1 cellular context compared by ENCODE assay signal in the genomic region with DNA sequence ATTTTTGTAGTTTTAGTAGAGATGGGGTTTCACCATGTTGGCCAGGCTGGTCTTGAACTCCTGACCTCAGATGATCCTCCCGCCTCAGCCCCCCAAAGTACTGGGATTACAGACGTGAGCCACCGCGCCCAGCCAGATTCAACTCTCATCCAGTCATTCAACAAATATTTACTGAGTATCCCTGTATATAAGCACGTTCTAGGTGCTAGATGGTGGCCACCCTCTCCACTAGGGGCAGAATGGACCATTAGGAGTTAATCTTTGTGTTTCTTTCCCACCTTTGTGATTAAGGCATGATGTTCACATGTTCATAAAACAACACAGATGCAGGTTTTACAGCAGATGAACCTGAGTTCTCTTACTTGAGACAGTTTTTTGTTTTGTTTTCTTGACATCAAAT.
TF ChIP-seq lines count a peak whose summit lies in the region.

No MANE protein-coding gene starts in this region.

TF ChIP-seq in IMR-90, 13 proteins besides CTCF, POLR2A, EP300 and RAD21:
- TF ChIP-seq NFE2L2 (IDR thresholded peaks at IDR 0.05; ENCODE audit: low read depth, low read length): no peak
- no peak for TF ChIP-seq RCOR1 (IDR thresholded peaks at IDR 0.05; ENCODE audit: insufficient replicate concordance, low read length)
- TF ChIP-seq CHD1 (IDR thresholded peaks at IDR 0.05; ENCODE audit: low read depth, low read length): no peak
- TF ChIP-seq, protein P1, sequence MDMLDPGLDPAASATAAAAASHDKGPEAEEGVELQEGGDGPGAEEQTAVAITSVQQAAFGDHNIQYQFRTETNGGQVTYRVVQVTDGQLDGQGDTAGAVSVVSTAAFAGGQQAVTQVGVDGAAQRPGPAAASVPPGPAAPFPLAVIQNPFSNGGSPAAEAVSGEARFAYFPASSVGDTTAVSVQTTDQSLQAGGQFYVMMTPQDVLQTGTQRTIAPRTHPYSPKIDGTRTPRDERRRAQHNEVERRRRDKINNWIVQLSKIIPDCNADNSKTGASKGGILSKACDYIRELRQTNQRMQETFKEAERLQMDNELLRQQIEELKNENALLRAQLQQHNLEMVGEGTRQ (IDR thresholded peaks at IDR 0.05; ENCODE audit: low read depth, low read length): no peak
- TF ChIP-seq SMC3 (IDR thresholded peaks at IDR 0.05; ENCODE audit: low read depth, low read length): no peak
- no peak for TF ChIP-seq FOS (IDR thresholded peaks at IDR 0.05; ENCODE audit: low read depth, low read length)
- no peak for TF ChIP-seq MAFK (IDR thresholded peaks at IDR 0.05; ENCODE audit: low read depth, low read length)
- TF ChIP-seq RFX5 (IDR thresholded peaks at IDR 0.05; ENCODE audit: low read depth, low read length): no peak
- no peak for TF ChIP-seq CEBPB (IDR thresholded peaks at IDR 0.05; ENCODE audit: low read depth, low read length)
- TF ChIP-seq BHLHE40 (IDR thresholded peaks at IDR 0.05; ENCODE audit: low read depth, low read length): no peak
TF ChIP-seq in IMR-90: peak in this region for 0.
